9 cellular contexts compared by ENCODE assay signal in genomic region chr9:136567651-136568287, GRCh38. TPM values are rescaled to one million over a fixed set of nuclear protein-coding genes. Genes with fewer than 3 reads are reported as not detected.
DNase-seq lines count a peak whose midpoint lies in the region; ATAC-seq and TF ChIP-seq lines count a peak whose summit lies in the region.
"Had no signal": no experiment of that assay in that cellular context is flagged by ENCODE, and none has a peak within 500 bp of the region (broad histone marks: within the 10 kb centered on the region; RNA-seq: fewer than 3 reads in every experiment).

No MANE protein-coding gene starts in this region.

- DNase-seq in H9 (peak; percentile 77), astrocyte of the spinal cord (ENCODE audit: low read depth, low spot score) (peak; percentile 65), hepatocyte (ENCODE audit: low spot score) (peak; percentile 72), HuH-7 (ENCODE audit: low spot score) (no peak)
- DNase-seq: activated CD4-positive, alpha-beta T cell treated with anti-CD3 and anti-CD28 coated beads for 1 hour had no signal

- no peak overlapping the region for H2AFZ ChIP-seq in H9 (ENCODE audit: low read length)
- no peak overlapping the region for H2AFZ ChIP-seq in hepatocyte

- H3K27ac Mint-ChIP-seq in H9 = peak overlapping the region; percentile 20 to 75 (median 44); a peak in 4 of 7 replicates

- H3K9me3 Mint-ChIP-seq in H9 = peaks cover 0 to 6% of the 10 kb centered on the region in 2 experiments; a peak in 2 of 5 replicates

- no peak overlapping the region for H4K91ac ChIP-seq in H9 (ENCODE audit: insufficient read length, low read depth, low read length)

- H3K36me3 ChIP-seq in hepatocyte (replicated peaks; ENCODE audit: insufficient read depth, low read depth) (no peaks in the 10 kb centered on the region), skeletal muscle satellite cell (ENCODE audit: insufficient read depth, low read length) (no peaks in the 10 kb centered on the region)

- no peak overlapping the region for H3K9ac ChIP-seq in H9 (ENCODE audit: extremely low read depth, insufficient read length, low read length)
- H3K9ac ChIP-seq in skeletal muscle satellite cell (ENCODE audit: low read depth, low read length) = peak overlapping the region; percentile 67

- H3K18ac ChIP-seq in H9 (ENCODE audit: insufficient read length, low read depth, low read length) = peak overlapping the region; percentile 39

- H3K4me1 ChIP-seq in H9 (ENCODE audit: insufficient read depth, low read length) (peaks cover 7% of the 10 kb centered on the region; the same call in 1 of the 2 replicates), hepatocyte (ENCODE audit: insufficient read depth) (peaks cover 51% of the 10 kb centered on the region), skeletal muscle satellite cell (ENCODE audit: control insufficient read depth, insufficient read depth, low read length) (peaks cover 60% of the 10 kb centered on the region)

- ATAC-seq in HG03045 (IDR thresholded peaks at IDR 0.05; ENCODE audit: unreplicated experiment) = no peak
- ATAC-seq in HG02623 (IDR thresholded peaks at IDR 0.05; ENCODE audit: unreplicated experiment) = no peak
- ATAC-seq in GM18873 (IDR thresholded peaks at IDR 0.05; ENCODE audit: low FRiP score, unreplicated experiment) = no peak

- H2AK5ac ChIP-seq in H9 (ENCODE audit: insufficient read length, low read length) = no peak overlapping the region

- H3K4me3 ChIP-seq in astrocyte of the spinal cord (ENCODE audit: low read depth, low read length) (no peak overlapping the region), hepatocyte (no peak overlapping the region), skeletal muscle satellite cell (ENCODE audit: low read length) (peak overlapping the region; percentile 49)

- TF ChIP-seq CTCF in H9 (conservative IDR thresholded peaks at IDR 0.05) (no peak), astrocyte of the spinal cord (IDR thresholded peaks at IDR 0.05; ENCODE audit: low read depth, low read length) (no peak), hepatocyte (IDR thresholded peaks at IDR 0.05; ENCODE audit: poor library complexity) (no peak)

- H3K4me3 Mint-ChIP-seq in H9 = peak overlapping the region in 1 of 2 experiments; percentile 12; a peak in 1 of 5 replicates

- H3K27ac ChIP-seq in H9 (ENCODE audit: insufficient read length, low read depth, low read length) (no peak overlapping the region), hepatocyte (no peak overlapping the region)

- no peak overlapping the region for H2BK12ac ChIP-seq in H9 (ENCODE audit: insufficient read length, low read depth, low read length)

- H3K23me2 ChIP-seq in H9 (ENCODE audit: insufficient read length, low read depth, low read length, poor library complexity, severe bottlenecking) = no peaks in the 10 kb centered on the region

- H3K9me3 ChIP-seq in H9 (ENCODE audit: control insufficient read depth, low read depth, low read length) (no peaks in the 10 kb centered on the region), hepatocyte (ENCODE audit: low read depth) (no peaks in the 10 kb centered on the region), skeletal muscle satellite cell (replicated peaks; ENCODE audit: low read length) (no peaks in the 10 kb centered on the region)

- H3K79me2 ChIP-seq in H9 (ENCODE audit: insufficient read depth, low read length) (no peaks in the 10 kb centered on the region), hepatocyte (no peaks in the 10 kb centered on the region)

- H3K14ac ChIP-seq in H9 (ENCODE audit: insufficient read depth, low read length) = no peak overlapping the region

- no peak overlapping the region for H3K56ac ChIP-seq in H9 (ENCODE audit: insufficient read length, low read depth, low read length)

- no peak overlapping the region for H2BK5ac ChIP-seq in H9 (ENCODE audit: insufficient read length, low read length)

- H2BK120ac ChIP-seq in H9 (ENCODE audit: low read depth, low read length, poor library complexity, severe bottlenecking) = no peak overlapping the region

- H3K4me1 Mint-ChIP-seq in H9 = peaks cover 52 to 57% of the 10 kb centered on the region in 2 experiments

- no peak overlapping the region for H3K23ac ChIP-seq in H9 (ENCODE audit: insufficient read length, low read depth, low read length)

- H3K27me3 ChIP-seq in H9 (ENCODE audit: insufficient read depth, low read length) = no peaks in the 10 kb centered on the region
- no peaks in the 10 kb centered on the region for H3K27me3 ChIP-seq in hepatocyte
- no peaks in the 10 kb centered on the region for H3K27me3 ChIP-seq in skeletal muscle satellite cell (ENCODE audit: control insufficient read depth, insufficient read depth, low read length)

- no peak overlapping the region for H3K4me2 ChIP-seq in H9 (ENCODE audit: insufficient read depth, insufficient read length, low read length)
- no peak overlapping the region for H3K4me2 ChIP-seq in hepatocyte
- H3K4me2 ChIP-seq in skeletal muscle satellite cell (ENCODE audit: low read length) = peak overlapping the region; percentile 75

- peaks cover 6% of the 10 kb centered on the region for H3K27me3 Mint-ChIP-seq in H9 (ENCODE audit: low read depth)

- peaks cover 0 to 5% (median 2%) of the 10 kb centered on the region in 3 experiments; a peak in 3 of 7 replicates for H3K36me3 Mint-ChIP-seq in H9 (ENCODE audit: insufficient read depth in 1 of 3, low read depth in 3 of 3)

- H2BK15ac ChIP-seq in H9 (ENCODE audit: low read depth, low read length) = no peak overlapping the region

- H4K20me1 ChIP-seq in H9 (ENCODE audit: control insufficient read depth, insufficient read depth, insufficient read length) (no peaks in the 10 kb centered on the region), hepatocyte (ENCODE audit: insufficient read depth, poor library complexity, severe bottlenecking) (no peaks in the 10 kb centered on the region)

- in situ Hi-C loops in astrocyte of the spinal cord (cut with HindIII; ENCODE audit: low sequenced_read_pairs) = no loop called here

- no CpG with 5 or more reads among the region's 27 CpGs for WGBS in H9 (ENCODE audit: extremely low coverage, insufficient read length, low lambda C conversion rate)
- 51% methylated on average over 26 of the region's 27 CpGs for WGBS in hepatocyte (ENCODE audit: low lambda C conversion rate, missing lambda C conversion rate)

- H2BK20ac ChIP-seq in H9 (ENCODE audit: low read depth, low read length, poor library complexity, severe bottlenecking) = no peak overlapping the region

- no peak overlapping the region for H4K5ac ChIP-seq in H9 (ENCODE audit: insufficient read length, low read depth, low read length)

- no peak overlapping the region for H4K8ac ChIP-seq in H9 (replicated peaks; ENCODE audit: insufficient read length, low read depth, low read length)

- no peaks in the 10 kb centered on the region for H3K79me1 ChIP-seq in H9 (ENCODE audit: insufficient read depth, low read depth, low read length, poor library complexity, severe bottlenecking)

- H3K4ac ChIP-seq in H9 (ENCODE audit: low read depth, low read length) = no peak overlapping the region

- H3K9me2 ChIP-seq in hepatocyte (replicated peaks; ENCODE audit: insufficient read depth) = no peaks in the 10 kb centered on the region

- H3T11ph ChIP-seq in H9 (ENCODE audit: low read length) = no peak overlapping the region

RNA-seq across cellular contexts. Expression of gene NOTCH1, which starts 21.9 kb away (rescaled TPM):
- total RNA-seq in H9 (2021) (63.7 and 71.6 TPM in 2 replicates), hepatocyte (4.3 and 6.5 TPM in 2 replicates)
- 5.3 and 8.3 TPM in 2 replicates for polyA plus RNA-seq in hepatocyte
- 7.1 and 9.8 TPM in 2 replicates for total RNA-seq in skeletal muscle satellite cell (2012; rRNA removed)
